ENCODE assay signal across 21 cellular contexts in the genomic region with DNA sequence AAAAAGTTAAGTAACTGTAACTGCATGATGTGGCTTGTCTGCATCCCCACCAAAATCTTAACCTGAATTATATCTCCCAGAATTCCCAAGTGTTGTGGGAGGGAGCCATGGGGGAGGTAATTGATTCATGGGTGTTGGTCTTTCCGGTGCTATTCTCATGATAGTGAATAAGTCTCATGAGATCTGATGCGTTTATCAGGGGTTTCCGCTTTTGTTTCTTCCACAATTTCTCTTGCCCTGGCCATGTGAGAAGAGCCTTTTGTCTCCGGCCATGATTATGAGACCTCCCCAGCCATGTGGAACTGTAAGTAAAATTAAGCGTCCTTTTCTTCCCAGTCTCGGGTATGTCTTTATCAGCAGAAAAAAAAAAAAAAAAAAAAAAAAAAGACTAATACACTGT.
"Had no signal": no experiment of that assay in that cellular context is flagged by ENCODE, and none has a peak within 500 bp of the region (broad histone marks: within the 10 kb centered on the region; RNA-seq: fewer than 3 reads in every experiment).

No MANE protein-coding gene starts in this region.

- FAIRE-seq: urothelium cell line had no signal

- DNase-seq: stimulated activated CD4-positive, alpha-beta T cell treated with anti-CD3 and anti-CD28 coated beads, Interleukin-2, amount 100 ng/mL, for 48 hours; stimulated activated CD4-positive, alpha-beta T cell treated with anti-CD3 and anti-CD28 coated beads, Interleukin-4, amount 100 ng/mL, for 1 hour; stimulated activated CD4-positive, alpha-beta T cell treated with anti-CD3 and anti-CD28 coated beads, Interleukin-4, amount 100 ng/mL, for 24 hours; stimulated activated CD4-positive, alpha-beta T cell treated with anti-CD3 and anti-CD28 coated beads, Interleukin-4, amount 100 ng/mL, for 4 hours; stimulated activated CD8-positive, alpha-beta memory T cell treated with anti-CD3 and anti-CD28 coated beads, Interleukin-4, amount 100 ng/mL, for 48 hours; stimulated activated naive B cell treated with anti-CD40 and anti-IgM and Interleukin-4, amounts not matched to agents 10 μg/mL and 1 μg/mL and 100 μg/mL, for 72 hours; stimulated activated naive CD4-positive, alpha-beta T cell; stimulated activated naive CD4-positive, alpha-beta T cell treated with Interleukin-2 at 50 U/mL for 16 hours; stimulated activated naive CD8-positive, alpha-beta T cell treated with anti-CD3 and anti-CD28 coated beads, Interleukin-15, amount 100 ng/mL, for 72 hours; stimulated activated naive CD8-positive, alpha-beta T cell treated with anti-CD3 and anti-CD28 coated beads, Interleukin-15, Interleukin-2, amounts not matched to agents 100 U/mL and 50 U/mL, for 24 hours; stomach; substantia nigra; testis; thyroid gland; tibial artery; transverse colon; trophoblast cell; upper lobe of left lung; upper lobe of right lung; uterus had no signal
